In the genomic region with DNA sequence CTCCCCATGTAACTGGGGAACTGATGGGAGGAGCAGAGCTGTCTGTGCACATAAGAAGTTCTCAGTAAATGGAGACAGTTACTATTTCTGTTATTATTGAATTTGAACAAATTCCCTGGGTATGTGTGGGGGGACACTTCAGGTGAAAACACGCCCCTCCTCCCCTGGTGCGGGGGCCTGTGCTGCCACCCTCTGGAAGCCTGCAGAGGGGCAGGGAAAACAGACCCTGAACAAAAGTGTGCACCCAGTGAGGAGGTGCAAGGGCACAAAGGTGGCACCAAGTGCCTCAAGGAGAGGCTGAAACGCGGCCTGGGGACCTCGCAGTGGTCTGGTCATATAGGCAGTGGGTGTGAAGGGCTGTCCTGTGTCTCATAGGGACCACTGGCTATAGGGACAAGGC, we compare ENCODE assay signal across 12 cellular contexts. TPM values are rescaled to one million over a fixed set of nuclear protein-coding genes. Genes with fewer than 3 reads are reported as not detected.
A peak's percentile ranks its signal among the peaks of the same experiment; 100 is the strongest.
DNase-seq lines count a peak whose midpoint lies in the region; ATAC-seq lines count a peak whose summit lies in the region.
"Had no signal": no experiment of that assay in that cellular context is flagged by ENCODE, and none has a peak within 500 bp of the region (broad histone marks: within the 10 kb centered on the region; RNA-seq: fewer than 3 reads in every experiment).

No MANE protein-coding gene starts in this region.

- no peaks in the 10 kb centered on the region for H3K4me1 ChIP-seq in right cardiac atrium (ENCODE audit: control insufficient read depth, insufficient read depth, low read length)

- H3K4me3 ChIP-seq in right cardiac atrium (ENCODE audit: low read length) = no peak overlapping the region
- H3K4me3 ChIP-seq: sigmoid colon had no signal

- H3K27ac ChIP-seq in right cardiac atrium (ENCODE audit: low read length) = no peak overlapping the region
- H3K27ac ChIP-seq: sigmoid colon had no signal

- H3K27ac Mint-ChIP-seq in T-helper 17 cell (peak overlapping the region; percentile 43), immature natural killer cell (peak overlapping the region in 4 of 6 donors; percentile 3 to 84 (median 50))

- ATAC-seq in right cardiac atrium (peak; percentile 9 to 25), T-helper 17 cell (peak; percentile 41), HG03108 (IDR thresholded peaks at IDR 0.05; ENCODE audit: unreplicated experiment) (no peak)

- H3K9me3 Mint-ChIP-seq in immature natural killer cell = no peaks in the 10 kb centered on the region

- no peaks in the 10 kb centered on the region for H3K27me3 ChIP-seq in right cardiac atrium (ENCODE audit: control insufficient read depth, insufficient read depth)
- H3K27me3 ChIP-seq: sigmoid colon had no signal

- intact Hi-C loops in right cardiac atrium (cut with DNase I) = no loop called here
- intact Hi-C loops in cardiac septum (cut with DNase I) = no loop called here

- H3K27me3 Mint-ChIP-seq in T-helper 17 cell (no peaks in the 10 kb centered on the region), immature natural killer cell (ENCODE audit: low read depth in 3 of 3) (no peaks in the 10 kb centered on the region)

- WGBS in right cardiac atrium = 87% methylated on average over 5 of the region's 5 CpGs

- H3K4me3 Mint-ChIP-seq in T-helper 17 cell = no peak overlapping the region
- H3K4me3 Mint-ChIP-seq in immature natural killer cell = no peak overlapping the region

- in situ Hi-C loops in ACHN (cut with HindIII; ENCODE audit: low pct_ligation_motif_present, low pct_unique_long_range_greater_than_20kb, low sequenced_read_pairs) = no loop called here

- DNase-seq in right cardiac atrium (no peak), cardiac septum (ENCODE audit: low spot score) (no peak), T-helper 17 cell (no peak), immature natural killer cell (peak in 2 of 3 donors; percentile 20 to 31), ACHN (no peak), cerebellum (ENCODE audit: low spot score) (no peak)
- DNase-seq in stimulated activated CD4-positive, alpha-beta T cell treated with anti-CD3 and anti-CD28 coated beads, Interleukin-4, amount 100 ng/mL, for 24 hours = no peak
- DNase-seq: activated effector memory CD4-positive, alpha-beta T cell treated with anti-CD3 and anti-CD28 coated beads, Interleukin-2, amount 50 U/mL, for 16 hours; NCI-H446 treated with DMSO at 0.1 percent for 48 hours; sigmoid colon; T-helper 9 cell had no signal

- H3K36me3 Mint-ChIP-seq in T-helper 17 cell (ENCODE audit: low read depth) (peaks cover 6% of the 10 kb centered on the region), immature natural killer cell (peaks cover 0 to 31% (median 10%) of the 10 kb centered on the region in 3 donors)

- H3K9me3 ChIP-seq in right cardiac atrium (ENCODE audit: control insufficient read depth, low read length) (no peaks in the 10 kb centered on the region), T-helper 17 cell (ENCODE audit: control insufficient read depth, low read length, poor library complexity, severe bottlenecking) (no peaks in the 10 kb centered on the region)
- H3K9me3 ChIP-seq: sigmoid colon had no signal

- H3K4me1 Mint-ChIP-seq in T-helper 17 cell = peaks cover 14% of the 10 kb centered on the region
- peaks cover 37 to 54% of the 10 kb centered on the region in 2 donors for H3K4me1 Mint-ChIP-seq in immature natural killer cell

RNA-seq across cellular contexts. Expression of gene NADK, which starts 18.2 kb away (rescaled TPM):
- 10 to 100 TPM; 31.8 to 42.8 (median 38.2) TPM for total RNA-seq in right cardiac atrium
- polyA plus RNA-seq in right cardiac atrium = 25.5 TPM
- total RNA-seq in cardiac septum = 31.3 TPM
- total RNA-seq in T-helper 17 cell = 10 to 100 TPM; 54.8 to 61.5 TPM
- 10 to 100 TPM; 30.9 to 53.3 (median 37.3) TPM for polyA plus RNA-seq in immature natural killer cell
- total RNA-seq in cerebellum = 22.4 TPM

Comparison
In these comparisons a context has a peak if more than half of its experiments do, and no peak if none do; other contexts are left out.
1. DNase-seq: peak in immature natural killer cell (2 of 3); none in right cardiac atrium (0 of 3), cardiac septum (single experiment), T-helper 17 cell (0 of 3), ACHN (single experiment), stimulated activated CD4-positive, alpha-beta T cell treated with anti-CD3 and anti-CD28 coated beads, Interleukin-4, amount 100 ng/mL, for 24 hours (single experiment) and cerebellum (single experiment).